Comparison of ENCODE assay signal across 1 cellular context in the genomic region with DNA sequence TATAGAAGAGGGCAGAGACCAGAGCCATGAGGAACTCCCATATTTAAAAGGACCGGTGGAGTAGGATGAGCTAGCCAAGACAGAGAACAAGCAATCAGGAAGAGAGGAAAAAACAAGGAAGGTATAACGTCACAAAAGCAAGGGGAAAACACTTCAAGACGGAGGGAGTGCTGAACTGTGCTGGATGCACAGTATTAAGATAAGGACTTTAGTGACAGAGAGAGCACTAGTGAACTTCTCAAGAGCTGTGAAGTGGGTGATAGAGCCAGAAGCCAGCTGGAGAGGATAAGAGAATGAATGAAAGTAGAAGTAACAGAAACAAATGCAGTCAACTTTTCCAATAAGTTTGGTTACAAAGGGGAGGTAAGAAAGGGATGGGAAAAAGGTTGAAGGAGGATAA. TPM values are rescaled to one million over a fixed set of nuclear protein-coding genes. Genes with fewer than 3 reads are reported as not detected.
"Had no signal": no experiment of that assay in that cellular context is flagged by ENCODE, and none has a peak within 500 bp of the region (broad histone marks: within the 10 kb centered on the region; RNA-seq: fewer than 3 reads in every experiment).

No MANE protein-coding gene starts in this region.

RNA-seq across cellular contexts. Expression of gene KIF27, which starts 45.7 kb away (rescaled TPM):
- total RNA-seq: RPMI7951 had no signal
